20 cellular contexts compared by ENCODE assay signal in the genomic region with DNA sequence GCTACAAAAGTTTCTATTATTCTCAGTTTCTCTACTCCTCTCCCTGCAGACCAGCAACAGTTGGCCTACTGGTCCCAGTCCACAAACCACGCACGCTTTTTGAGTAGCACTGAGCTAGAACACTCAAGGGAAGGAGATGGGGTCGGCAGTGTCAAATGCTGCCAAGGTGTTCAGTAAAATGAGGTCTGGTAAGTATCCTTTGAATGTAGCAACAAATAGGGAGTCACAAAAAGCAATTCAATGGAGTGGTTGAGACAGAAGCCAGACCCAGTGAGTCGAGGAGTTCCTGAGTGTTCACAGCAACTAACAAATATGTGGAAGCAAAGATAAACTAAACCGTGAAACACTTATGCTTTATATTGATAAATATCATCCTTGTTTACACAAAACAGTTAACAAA.
DNase-seq lines count a peak whose midpoint lies in the region; ATAC-seq, FAIRE-seq and TF ChIP-seq lines count a peak whose summit lies in the region.
"Had no signal": no experiment of that assay in that cellular context is flagged by ENCODE, and none has a peak within 500 bp of the region (broad histone marks: within the 10 kb centered on the region; RNA-seq: fewer than 3 reads in every experiment).

No MANE protein-coding gene starts in this region.

- H3K79me1 ChIP-seq in mesenchymal stem cell (replicated peaks; ENCODE audit: low read length, poor library complexity, severe bottlenecking): no peaks in the 10 kb centered on the region

- H3K4me2 ChIP-seq in A549 (no peak overlapping the region), KMS-11 (peak overlapping the region; percentile 67), mesenchymal stem cell (ENCODE audit: low read length, poor library complexity, severe bottlenecking) (no peak overlapping the region)
- H3K4me2 ChIP-seq: GM23338 had no signal

- no peak overlapping the region for H2BK120ac ChIP-seq in mesenchymal stem cell (ENCODE audit: low read depth, low read length)

- H3K9ac ChIP-seq in KMS-11 (no peak overlapping the region), mesenchymal stem cell (ENCODE audit: low read length) (no peak overlapping the region)

- H3K27ac Mint-ChIP-seq in activated T-helper 2 cell treated with anti-CD3 and anti-CD28 coated beads, Interferon-gamma antibody, Interleukin-2, Interleukin-4, amounts not matched to agents 10 μg/mL and 5 μg/mL and 100 μg/mL, durations not matched to agents 14 hours and 24 hours and 36 hours: no peak overlapping the region
- H3K27ac Mint-ChIP-seq: CD4-positive, alpha-beta T cell; GM23338; H9 had no signal

- H2BK5ac ChIP-seq in mesenchymal stem cell (ENCODE audit: low read depth, low read length, poor library complexity, severe bottlenecking): no peak overlapping the region

- H3K36me3 ChIP-seq in KMS-11 (ENCODE audit: insufficient read depth) (no peaks in the 10 kb centered on the region), mesenchymal stem cell (ENCODE audit: control insufficient read depth in 1 of 2, insufficient read depth in 2 of 2, low read depth in 1 of 2, low read length in 2 of 2) (no peaks in the 10 kb centered on the region)

- no peak overlapping the region for H2AK5ac ChIP-seq in mesenchymal stem cell (ENCODE audit: low read length, severe bottlenecking)

- H4K8ac ChIP-seq in mesenchymal stem cell (ENCODE audit: low read length): no peak overlapping the region

- ATAC-seq in A549 (no peak), HG02973 (IDR thresholded peaks at IDR 0.05; ENCODE audit: unreplicated experiment) (no peak)
- ATAC-seq: GM23338, HepG2 had no signal

- no peak for DNase-seq in A549 (ENCODE audit: low read depth in 1 of 2, low spot score in 1 of 2)
- peak; percentile 12 for DNase-seq in fibroblast of villous mesenchyme (ENCODE audit: low read depth)
- peak; percentile 49 for DNase-seq in mesenchymal stem cell
- DNase-seq in GOT3 (lab: John Stamatoyannopoulos, UW): no peak
- DNase-seq in activated T-helper 2 cell treated with anti-CD3 and anti-CD28 coated beads, Interferon-gamma antibody, Interleukin-2, Interleukin-4, amounts not matched to agents 10 μg/mL and 5 μg/mL and 100 μg/mL, durations not matched to agents 14 hours and 24 hours and 36 hours (ENCODE audit: low spot score): no peak
- no peak for DNase-seq in SKM-1 (lab: John Stamatoyannopoulos, UW; ENCODE audit: unreplicated experiment)
- DNase-seq: AML-193; Caco-2; CD4-positive, alpha-beta T cell; H9 had no signal

- no peak for TF ChIP-seq POLR2A in A549 (IDR thresholded peaks at IDR 0.05; ENCODE audit: low read length)

- CTCF ChIA-PET in A549 (lab: Yijun Ruan, JAX): no interaction called here

- H3K4me3 Mint-ChIP-seq in activated T-helper 2 cell treated with anti-CD3 and anti-CD28 coated beads, Interferon-gamma antibody, Interleukin-2, Interleukin-4, amounts not matched to agents 10 μg/mL and 5 μg/mL and 100 μg/mL, durations not matched to agents 14 hours and 24 hours and 36 hours (ENCODE audit: low read depth): no peak overlapping the region
- H3K4me3 Mint-ChIP-seq: CD4-positive, alpha-beta T cell; GM23338; H9; IgD-negative memory B cell had no signal

- H3K18ac ChIP-seq in mesenchymal stem cell (ENCODE audit: low read depth in 1 of 2, low read length in 2 of 2): no peak overlapping the region

- no peak overlapping the region for H3K23ac ChIP-seq in mesenchymal stem cell (ENCODE audit: low read length in 2 of 2)

- H4K20me1 ChIP-seq in KMS-11 (ENCODE audit: insufficient read depth): no peaks in the 10 kb centered on the region

- no peak for TF ChIP-seq CTCF in A549 (IDR thresholded peaks at IDR 0.05)
- no peak for TF ChIP-seq CTCF in KMS-11 (conservative IDR thresholded peaks at IDR 0.05; ENCODE audit: low read depth, low read length)
- TF ChIP-seq CTCF in fibroblast of villous mesenchyme (IDR thresholded peaks at IDR 0.05; ENCODE audit: insufficient read depth, low read depth, low read length): no peak

- H4K91ac ChIP-seq in mesenchymal stem cell (ENCODE audit: low read length): no peak overlapping the region

- no peaks in the 10 kb centered on the region for H3K36me3 Mint-ChIP-seq in activated T-helper 2 cell treated with anti-CD3 and anti-CD28 coated beads, Interferon-gamma antibody, Interleukin-2, Interleukin-4, amounts not matched to agents 10 μg/mL and 5 μg/mL and 100 μg/mL, durations not matched to agents 14 hours and 24 hours and 36 hours (ENCODE audit: low read depth)
- H3K36me3 Mint-ChIP-seq: IgD-negative memory B cell had no signal

- H3K79me2 ChIP-seq in KMS-11 (ENCODE audit: insufficient read depth, low read depth): no peaks in the 10 kb centered on the region

- TF ChIP-seq EP300 in A549 (IDR thresholded peaks at IDR 0.05): no peak

- H3K9me3 Mint-ChIP-seq in activated T-helper 2 cell treated with anti-CD3 and anti-CD28 coated beads, Interferon-gamma antibody, Interleukin-2, Interleukin-4, amounts not matched to agents 10 μg/mL and 5 μg/mL and 100 μg/mL, durations not matched to agents 14 hours and 24 hours and 36 hours: no peaks in the 10 kb centered on the region
- H3K9me3 Mint-ChIP-seq: CD4-positive, alpha-beta T cell; GM23338; IgD-negative memory B cell had no signal

- peaks cover 34% of the 10 kb centered on the region for H3K4me1 Mint-ChIP-seq in activated T-helper 2 cell treated with anti-CD3 and anti-CD28 coated beads, Interferon-gamma antibody, Interleukin-2, Interleukin-4, amounts not matched to agents 10 μg/mL and 5 μg/mL and 100 μg/mL, durations not matched to agents 14 hours and 24 hours and 36 hours (ENCODE audit: low read depth)

- H2AFZ ChIP-seq in KMS-11 (ENCODE audit: low read depth) (no peak overlapping the region), mesenchymal stem cell (ENCODE audit: low read depth, low read length) (no peak overlapping the region)
- H2AFZ ChIP-seq: GM23338 had no signal

- intact Hi-C loops in activated T-helper 2 cell treated with anti-CD3 and anti-CD28 coated beads, Interferon-gamma antibody, Interleukin-2, Interleukin-4, amounts not matched to agents 10 μg/mL and 5 μg/mL and 100 μg/mL, durations not matched to agents 14 hours and 24 hours and 36 hours (cut with micrococcal nuclease): no loop called here

- peak; percentile 39 for FAIRE-seq in A549 (lab: Jason Lieb, UNC)
- FAIRE-seq: A204.1, D721Med, G401.6, GM12891, HepG2 had no signal

- H3K4me1 ChIP-seq in A549 (no peaks in the 10 kb centered on the region), KMS-11 (ENCODE audit: low read depth, poor library complexity, severe bottlenecking) (peaks cover 74% of the 10 kb centered on the region), mesenchymal stem cell (ENCODE audit: control insufficient read depth, insufficient read depth, low read depth, low read length) (no peaks in the 10 kb centered on the region)
- H3K4me1 ChIP-seq: Caco-2 had no signal

- POLR2A ChIA-PET in A549 (lab: Yijun Ruan, JAX): no interaction called here

- H3K27me3 Mint-ChIP-seq in activated T-helper 2 cell treated with anti-CD3 and anti-CD28 coated beads, Interferon-gamma antibody, Interleukin-2, Interleukin-4, amounts not matched to agents 10 μg/mL and 5 μg/mL and 100 μg/mL, durations not matched to agents 14 hours and 24 hours and 36 hours (ENCODE audit: low read depth): no peaks in the 10 kb centered on the region
- H3K27me3 Mint-ChIP-seq: CD4-positive, alpha-beta T cell had no signal

- 38% methylated on average over 5 of the region's 5 CpGs for WGBS in A549 (ENCODE audit: missing lambda C conversion rate)
- 54% methylated on average over 3 of the region's 5 CpGs for WGBS in mesenchymal stem cell

- H3K4me3 ChIP-seq in A549 (no peak overlapping the region), KMS-11 (IDR thresholded peaks at IDR 0.05; ENCODE audit: insufficient read depth, low read depth, low read length) (no peak overlapping the region), fibroblast of villous mesenchyme (ENCODE audit: low read depth, low read length) (no peak overlapping the region), mesenchymal stem cell (ENCODE audit: insufficient read depth in 1 of 2, low read depth in 1 of 2, low read length in 2 of 2) (no peak overlapping the region)
- H3K4me3 ChIP-seq: GM23338 had no signal

- H3K4ac ChIP-seq in mesenchymal stem cell (ENCODE audit: low read depth in 1 of 2, low read length in 2 of 2): no peak overlapping the region

- H3K27ac ChIP-seq in A549: no peak overlapping the region
- H3K27ac ChIP-seq in KMS-11: no peak overlapping the region
- H3K27ac ChIP-seq in mesenchymal stem cell (ENCODE audit: low read length, poor library complexity, severe bottlenecking): no peak overlapping the region
- H3K27ac ChIP-seq: C4-2B had no signal

- no peak overlapping the region for H2BK15ac ChIP-seq in mesenchymal stem cell (ENCODE audit: low read depth, poor library complexity, severe bottlenecking)

- H3K27me3 ChIP-seq in KMS-11 (ENCODE audit: insufficient read depth, low read depth) (no peaks in the 10 kb centered on the region), mesenchymal stem cell (ENCODE audit: control insufficient read depth in 1 of 2, insufficient read depth in 1 of 2, low read length in 2 of 2) (peaks cover 8 to 54% of the 10 kb centered on the region in 2 experiments)

- H3K14ac ChIP-seq in mesenchymal stem cell (ENCODE audit: low read length in 2 of 2): no peak overlapping the region

- no peak for TF ChIP-seq RAD21 in A549 (conservative IDR thresholded peaks at IDR 0.05 in 1 of 2, IDR thresholded peaks at IDR 0.05 in 1 of 2)

- H2BK12ac ChIP-seq in mesenchymal stem cell (ENCODE audit: low read length in 2 of 2): no peak overlapping the region

- no peaks in the 10 kb centered on the region for H3K9me3 ChIP-seq in A549
- H3K9me3 ChIP-seq in mesenchymal stem cell (ENCODE audit: control insufficient read depth, low read length): no peaks in the 10 kb centered on the region
- H3K9me3 ChIP-seq: Caco-2 had no signal

TF ChIP-seq in A549, 52 proteins besides CTCF, POLR2A, EP300 and RAD21 (continues in another document):
- TF ChIP-seq, protein P1, sequence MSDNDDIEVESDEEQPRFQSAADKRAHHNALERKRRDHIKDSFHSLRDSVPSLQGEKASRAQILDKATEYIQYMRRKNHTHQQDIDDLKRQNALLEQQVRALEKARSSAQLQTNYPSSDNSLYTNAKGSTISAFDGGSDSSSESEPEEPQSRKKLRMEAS (IDR thresholded peaks at IDR 0.05): no peak
- TF ChIP-seq FOSL2 (IDR thresholded peaks at IDR 0.05) (no peak), FOSL2 (CRISPR knock-in tag; IDR thresholded peaks at IDR 0.05) (no peak), CBX2 (IDR thresholded peaks at IDR 0.05; ENCODE audit: borderline replicate concordance, low read depth) (no peak), RCOR1 (IDR thresholded peaks at IDR 0.05; ENCODE audit: low read depth, low read length) (no peak), GATA3 (IDR thresholded peaks at IDR 0.05; ENCODE audit: borderline replicate concordance) (no peak), HDAC2 (IDR thresholded peaks at IDR 0.05) (no peak), SMC3 (IDR thresholded peaks at IDR 0.05) (no peak)

Comparison
In these comparisons a context has a peak if more than half of its experiments do, and no peak if none do; other contexts are left out.
1. DNase-seq: peak in fibroblast of villous mesenchyme (single experiment) and mesenchymal stem cell (single experiment); none in A549 (0 of 2), GOT3 (single experiment), activated T-helper 2 cell treated with anti-CD3 and anti-CD28 coated beads, Interferon-gamma antibody, Interleukin-2, Interleukin-4, amounts not matched to agents 10 μg/mL and 5 μg/mL and 100 μg/mL, durations not matched to agents 14 hours and 24 hours and 36 hours (single experiment) and SKM-1 (single experiment).